Comparison of ENCODE assay signal across 1 cellular context in genomic region chr6:25017932-25018581, GRCh38.
TF ChIP-seq lines count a peak whose summit lies in the region.

No MANE protein-coding gene starts in this region.

TF ChIP-seq in HCT116, 20 proteins besides CTCF, POLR2A, EP300 and RAD21 (continued from another document):
- TF ChIP-seq ZBTB33 (IDR thresholded peaks at IDR 0.05; ENCODE audit: extremely low read depth, insufficient replicate concordance, low read length) (no peak), SRF (IDR thresholded peaks at IDR 0.05; ENCODE audit: low read depth) (no peak), ZFX (IDR thresholded peaks at IDR 0.05) (no peak), CBX3 (IDR thresholded peaks at IDR 0.05; ENCODE audit: low read depth) (no peak), MAX (IDR thresholded peaks at IDR 0.05) (no peak), SIN3A (IDR thresholded peaks at IDR 0.05; ENCODE audit: low read depth) (no peak), EGR1 (IDR thresholded peaks at IDR 0.05; ENCODE audit: low read depth) (no peak), JUND (IDR thresholded peaks at IDR 0.05) (no peak), CEBPB (IDR thresholded peaks at IDR 0.05; ENCODE audit: low read depth) (no peak), TCF7L2 (IDR thresholded peaks at IDR 0.05; ENCODE audit: borderline replicate concordance, extremely low read depth, insufficient read depth, insufficient read length) (no peak), SP1 (IDR thresholded peaks at IDR 0.05; ENCODE audit: low read depth) (no peak)
